19 cellular contexts compared by ENCODE assay signal in genomic region chr6:130047440-130047995, GRCh38. TPM values are rescaled to one million over a fixed set of nuclear protein-coding genes. Genes with fewer than 3 reads are reported as not detected.
DNase-seq lines count a peak whose midpoint lies in the region; ATAC-seq and TF ChIP-seq lines count a peak whose summit lies in the region.
"Had no signal": no experiment of that assay in that cellular context is flagged by ENCODE, and none has a peak within 500 bp of the region (broad histone marks: within the 10 kb centered on the region; RNA-seq: fewer than 3 reads in every experiment).

No MANE protein-coding gene starts in this region.

- H2BK120ac ChIP-seq in neuronal stem cell (ENCODE audit: low read depth, low read length): no peak overlapping the region

- no peaks in the 10 kb centered on the region for H3K9me3 ChIP-seq in HEK293 (ENCODE audit: control insufficient read depth, insufficient read depth, low read depth, low read length)
- no peaks in the 10 kb centered on the region for H3K9me3 ChIP-seq in adrenal gland (replicated peaks in 1 of 3)
- no peaks in the 10 kb centered on the region for H3K9me3 ChIP-seq in liver (ENCODE audit: control insufficient read depth in 4 of 4, low read length in 3 of 4)
- H3K9me3 ChIP-seq in neuronal stem cell (replicated peaks in 1 of 2; ENCODE audit: control insufficient read depth in 2 of 2, insufficient read depth in 1 of 2, low read depth in 1 of 2, low read length in 2 of 2): no peaks in the 10 kb centered on the region
- H3K9me3 ChIP-seq: heart right ventricle, ovary, sigmoid colon had no signal

- H3K79me1 ChIP-seq in neuronal stem cell (ENCODE audit: low read depth, low read length): no peaks in the 10 kb centered on the region

- H3K23ac ChIP-seq in neuronal stem cell (ENCODE audit: low read depth, low read length, poor library complexity): no peak overlapping the region

- no peak for ATAC-seq in foreskin keratinocyte
- ATAC-seq in GM21423 (IDR thresholded peaks at IDR 0.05; ENCODE audit: unreplicated experiment): no peak
- ATAC-seq: heart right ventricle; stimulated activated naive B cell treated with anti-CD40 and anti-IgM and Interleukin-4, amounts not matched to agents 10 μg/mL and 1 μg/mL and 100 μg/mL, for 72 hours had no signal

- H2BK5ac ChIP-seq in neuronal stem cell (ENCODE audit: low read length): no peak overlapping the region

- H3K27me3 ChIP-seq in adrenal gland (no peaks in the 10 kb centered on the region), liver (ENCODE audit: control insufficient read depth in 4 of 4, insufficient read depth in 4 of 4, low read length in 3 of 4) (no peaks in the 10 kb centered on the region), foreskin keratinocyte (no peaks in the 10 kb centered on the region), neuronal stem cell (ENCODE audit: control insufficient read depth in 3 of 3, insufficient read depth in 3 of 3, low read depth in 1 of 3, low read length in 3 of 3) (no peaks in the 10 kb centered on the region)
- H3K27me3 ChIP-seq: heart right ventricle, ovary, sigmoid colon had no signal

- POLR2A ChIA-PET in HEK293 (lab: Yijun Ruan, JAX): no interaction called here

- H3K9ac ChIP-seq in liver (ENCODE audit: low read depth in 1 of 2, low read length in 2 of 2): no peak overlapping the region
- no peak overlapping the region for H3K9ac ChIP-seq in neuronal stem cell (ENCODE audit: low read depth, low read length, poor library complexity)

- CTCF ChIA-PET in HEK293 (lab: Yijun Ruan, JAX): interaction anchor here (0.5 to 1.7 kb wide), 8 partner anchors 11 to 826 kb away, joined by 3 to 6 read pairs (median 3); no protein-coding TSS in a partner anchor

- H3K14ac ChIP-seq in neuronal stem cell (ENCODE audit: low read length): no peak overlapping the region

- DNase-seq in AG10803 (ENCODE audit: low read depth) (no peak), adrenal gland (no peak), cerebellum (ENCODE audit: low spot score) (no peak), foreskin keratinocyte (no peak), neuronal stem cell (ENCODE audit: low spot score) (no peak)
- DNase-seq: activated CD4-positive, alpha-beta memory T cell treated with anti-CD3 and anti-CD28 coated beads for 36 hours; amygdala; cerebellar nuclear complex; heart right ventricle; NCI-H2081; NCI-H524; ovary; SHP77 treated with DMSO at 0.1 percent for 48 hours; sigmoid colon; stimulated activated naive B cell treated with anti-CD40 and anti-IgM and Interleukin-4, amounts not matched to agents 10 μg/mL and 1 μg/mL and 100 μg/mL, for 72 hours had no signal

- no peak overlapping the region for H4K91ac ChIP-seq in neuronal stem cell (ENCODE audit: low read depth, low read length, poor library complexity)

- no peak overlapping the region for H3K18ac ChIP-seq in neuronal stem cell (ENCODE audit: low read length)

- no peak overlapping the region for H2BK12ac ChIP-seq in neuronal stem cell (ENCODE audit: low read length)

- H3K27ac ChIP-seq in HEK293 (ENCODE audit: extremely low read depth, low read depth, low read length): no peak overlapping the region
- no peak overlapping the region for H3K27ac ChIP-seq in adrenal gland
- no peak overlapping the region for H3K27ac ChIP-seq in liver (ENCODE audit: low read depth in 1 of 2, low read length in 2 of 2)
- H3K27ac ChIP-seq in foreskin keratinocyte: no peak overlapping the region
- H3K27ac ChIP-seq in neuronal stem cell (replicated peaks; ENCODE audit: low read length): no peak overlapping the region
- H3K27ac ChIP-seq: heart right ventricle, ovary, sigmoid colon had no signal

- H3K4me2 ChIP-seq in neuronal stem cell (ENCODE audit: insufficient read depth, low read length, poor library complexity, severe bottlenecking): no peak overlapping the region

- H3K4me3 ChIP-seq in AG10803 (ENCODE audit: low read length) (no peak overlapping the region), HEK293 (ENCODE audit: low read depth, low read length) (no peak overlapping the region), adrenal gland (no peak overlapping the region), liver (ENCODE audit: low read depth in 1 of 3, low read length in 3 of 3) (no peak overlapping the region), neuronal stem cell (ENCODE audit: low read length in 2 of 2) (no peak overlapping the region)
- H3K4me3 ChIP-seq: heart right ventricle, lung, ovary, sigmoid colon had no signal

- peak; percentile 27 for TF ChIP-seq CTCF in AG10803 (conservative IDR thresholded peaks at IDR 0.05; ENCODE audit: low read length)
- TF ChIP-seq CTCF in HEK293 (tag by site-specific recombination; IDR thresholded peaks at IDR 0.05): no peak
- peak in 4 of 6 experiments; percentile 6 to 39 (median 14) for TF ChIP-seq CTCF in adrenal gland (IDR thresholded peaks at IDR 0.05)
- peak; percentile 13 for TF ChIP-seq CTCF in liver (IDR thresholded peaks at IDR 0.05; ENCODE audit: low read depth, low read length, missing input control)
- TF ChIP-seq CTCF in foreskin keratinocyte (conservative IDR thresholded peaks at IDR 0.05): no peak

- TF ChIP-seq POLR2A in adrenal gland (IDR thresholded peaks at IDR 0.05): no peak

- H3K4ac ChIP-seq in neuronal stem cell (ENCODE audit: low read length): no peak overlapping the region

- H3K36me3 ChIP-seq in HEK293 (ENCODE audit: control insufficient read depth in 2 of 2, insufficient read depth in 1 of 2, low read length in 2 of 2) (peaks cover 15 to 37% of the 10 kb centered on the region in 2 experiments; a peak in 2 of 3 replicates), adrenal gland (replicated peaks in 1 of 2) (peaks cover 0 to 6% of the 10 kb centered on the region in 2 donors), liver (ENCODE audit: control insufficient read depth in 4 of 4, insufficient read depth in 3 of 4, low read depth in 1 of 4, low read length in 3 of 4) (peaks cover 3 to 10% (median 6%) of the 10 kb centered on the region in 4 donors), neuronal stem cell (replicated peaks in 1 of 2; ENCODE audit: control insufficient read depth in 2 of 2, insufficient read depth in 2 of 2, low read length in 2 of 2) (peaks cover 10 to 31% of the 10 kb centered on the region in 2 donors)
- H3K36me3 ChIP-seq: ovary had no signal

- H2AFZ ChIP-seq in neuronal stem cell (ENCODE audit: low read length): no peak overlapping the region

- TF ChIP-seq RAD21 in liver (IDR thresholded peaks at IDR 0.05): peak in 1 of 2 donors; percentile 30

- no peaks in the 10 kb centered on the region for H3K4me1 ChIP-seq in HEK293 (ENCODE audit: control insufficient read depth, insufficient read depth, low read length)
- H3K4me1 ChIP-seq in adrenal gland (replicated peaks in 1 of 2): peaks cover 11 to 19% of the 10 kb centered on the region in 2 donors
- H3K4me1 ChIP-seq in liver (ENCODE audit: control insufficient read depth in 4 of 4, insufficient read depth in 4 of 4, low read length in 3 of 4): peaks cover 0 to 13% (median 4%) of the 10 kb centered on the region in 4 donors
- H3K4me1 ChIP-seq in foreskin keratinocyte: no peaks in the 10 kb centered on the region
- H3K4me1 ChIP-seq in neuronal stem cell (ENCODE audit: control insufficient read depth in 2 of 2, insufficient read depth in 1 of 2, low read depth in 1 of 2, low read length in 2 of 2): peaks cover 1 to 2% of the 10 kb centered on the region in 2 donors
- H3K4me1 ChIP-seq: heart right ventricle, sigmoid colon had no signal

- H2BK15ac ChIP-seq in neuronal stem cell (ENCODE audit: low read length): no peak overlapping the region

- no peak overlapping the region for H4K8ac ChIP-seq in neuronal stem cell (ENCODE audit: low read depth, low read length)

- H2AK5ac ChIP-seq in neuronal stem cell (ENCODE audit: low read depth, low read length): no peak overlapping the region

- intact Hi-C loops in adrenal gland (cut with DNase I): no loop called here

- WGBS in adrenal gland, 4 donors: 96 to 99% (median 97%) methylated on average over 1 of the region's 1 CpG
- WGBS in liver: 87% methylated on average over 1 of the region's 1 CpG
- WGBS in neuronal stem cell (ENCODE audit: extremely low coverage in 2 of 2, insufficient read length in 2 of 2, insufficient replicate concordance in 1 of 2), 2 donors: no CpG with 5 or more reads among the region's 1 CpG

TF ChIP-seq in HEK293, 187 proteins besides CTCF, POLR2A, EP300 and RAD21:
- TF ChIP-seq ZNF654 (tag by site-specific recombination; IDR thresholded peaks at IDR 0.05; ENCODE audit: low read depth): 0 out of 2 replicates have a peak, but pooled peaks have one; percentile 10
- no peak for TF ChIP-seq ZNF830 (tag by site-specific recombination; IDR thresholded peaks at IDR 0.05; ENCODE audit: low read depth)
TF ChIP-seq in HEK293: peak in this region for 1.

TF ChIP-seq in liver, 16 proteins besides CTCF, POLR2A, EP300 and RAD21 (continues in another document):
- TF ChIP-seq ATF3 (IDR thresholded peaks at IDR 0.05): no peak

RNA-seq across cellular contexts. Expression of gene L3MBTL3, which starts 29.1 kb away (rescaled TPM):
- total RNA-seq in adrenal gland (10 to 100 TPM; 13.8 to 32.5 (median 21.5) TPM), liver (1 to 10 TPM; 4.6 to 9.2 TPM), cerebellum (14.5 TPM), foreskin keratinocyte (19.3 and 20.3 TPM in 2 replicates)
- polyA plus RNA-seq in adrenal gland (10 to 100 TPM in 2 of 3 donors, 1 to 10 TPM in 1; 7.2 to 15.7 (median 13.9) TPM), liver (1 to 10 TPM; 1.9 to 2.9 TPM), foreskin keratinocyte (5.5 and 6.6 TPM in 2 replicates)
- polyA plus RNA-seq in neuronal stem cell (2013, experiment 1 of 2): 9.4 TPM
- polyA plus RNA-seq in neuronal stem cell (2013, experiment 2 of 2): 9.0 TPM

Comparison
In these comparisons a context has a peak if more than half of its experiments do, and no peak if none do; other contexts are left out.
1. CTCF ChIP-seq: peak in AG10803 (single experiment), adrenal gland (4 of 6) and liver (single experiment); none in HEK293 (single experiment) and foreskin keratinocyte (single experiment).